In genomic region chr3:43544277-43544676, GRCh38 we compare ENCODE assay signal across 8 cellular contexts.
A peak's percentile ranks its signal among the peaks of the same experiment; 100 is the strongest.
DNase-seq lines count a peak whose midpoint lies in the region; ATAC-seq and TF ChIP-seq lines count a peak whose summit lies in the region.
"Not testable (repeated sequence)": the region's sequence is repeated elsewhere in the genome, so short reads cannot be mapped to it uniquely, and the experiment has no call there.

No MANE protein-coding gene starts in this region.

- not testable (repeated sequence) for H3K9ac ChIP-seq in mammary epithelial cell (ENCODE audit: insufficient read depth, low read length)

- dilution Hi-C loops in mammary epithelial cell (cut with HindIII; ENCODE audit: low sequenced_read_pairs) = not testable (repeated sequence)

- in situ Hi-C loops in mammary epithelial cell (cut with MboI; ENCODE audit: low sequenced_read_pairs in 2 of 2) = loop anchor here (25.0 kb wide), 2 partner anchors 643 to 668 kb away; no protein-coding TSS in a partner anchor

- not testable (repeated sequence) for H3K4me2 ChIP-seq in mammary epithelial cell (ENCODE audit: insufficient read depth, low read depth, low read length)

- not testable (repeated sequence) for H3K9me3 Mint-ChIP-seq in naive thymus-derived CD4-positive, alpha-beta T cell

- 96% methylated on average over 3 of the region's 3 CpGs for WGBS in mammary epithelial cell (ENCODE audit: low coverage, missing lambda C conversion rate)

- not testable (repeated sequence) for H3K79me2 ChIP-seq in mammary epithelial cell (ENCODE audit: insufficient read depth, low read length)

- not testable (repeated sequence) for H3K36me3 ChIP-seq in mammary epithelial cell (ENCODE audit: insufficient read depth, low read length); cardiac muscle cell; naive thymus-derived CD4-positive, alpha-beta T cell (ENCODE audit: control insufficient read depth in 2 of 3, insufficient read depth in 3 of 3, low read length in 3 of 3); upper lobe of right lung

- not testable (repeated sequence) for H3K9me3 ChIP-seq in mammary epithelial cell (replicated peaks; ENCODE audit: insufficient read depth, low read length); cardiac muscle cell (ENCODE audit: low read depth); naive thymus-derived CD4-positive, alpha-beta T cell (ENCODE audit: control insufficient read depth in 2 of 3, low read length in 3 of 3); upper lobe of right lung

- H2AFZ ChIP-seq in mammary epithelial cell (ENCODE audit: low read depth, low read length) = not testable (repeated sequence)

- not testable (repeated sequence) for H3K27ac Mint-ChIP-seq in naive thymus-derived CD4-positive, alpha-beta T cell

- not testable (repeated sequence) for H3K27ac ChIP-seq in mammary epithelial cell (ENCODE audit: insufficient read depth, low read depth, low read length); cardiac muscle cell; naive thymus-derived CD4-positive, alpha-beta T cell (ENCODE audit: low read depth, low read length); upper lobe of right lung

- CTCF ChIA-PET in mammary epithelial cell (lab: Charles Lee; ENCODE audit: low non-redundant PET) = interaction anchor here (0.9 kb wide), 1 partner anchor 662 kb away, joined by 5 read pairs; no protein-coding TSS in a partner anchor
- CTCF ChIA-PET in naive thymus-derived CD4-positive, alpha-beta T cell (lab: Charles Lee) = interaction anchor here (0.6 to 1.5 kb wide), 4 partner anchors 9 to 950 kb away, joined by 3 to 5 read pairs (median 3); no protein-coding TSS in a partner anchor

- H3K4me1 ChIP-seq in mammary epithelial cell (ENCODE audit: insufficient read depth, low read length); cardiac muscle cell (ENCODE audit: low read depth); naive thymus-derived CD4-positive, alpha-beta T cell (ENCODE audit: control insufficient read depth in 2 of 2, insufficient read depth in 2 of 2, low read length in 2 of 2); upper lobe of right lung: not testable (repeated sequence)

- ATAC-seq in HG03354 (IDR thresholded peaks at IDR 0.05; ENCODE audit: poor library complexity, severe bottlenecking, unreplicated experiment) (peak; percentile 49), upper lobe of right lung (peak; percentile 72)
- peak; percentile 66 for ATAC-seq in naive thymus-derived CD4-positive, alpha-beta T cell

- peaks cover 0 to 12% (median 7%) of the 10 kb centered on the region in 5 donors for H3K36me3 Mint-ChIP-seq in naive thymus-derived CD4-positive, alpha-beta T cell

- H3K4me3 Mint-ChIP-seq in naive thymus-derived CD4-positive, alpha-beta T cell = not testable (repeated sequence)

- H3K27me3 ChIP-seq in mammary epithelial cell (ENCODE audit: insufficient read depth, low read length); cardiac muscle cell; naive thymus-derived CD4-positive, alpha-beta T cell (ENCODE audit: control insufficient read depth in 2 of 2, insufficient read depth in 2 of 2, low read length in 2 of 2); upper lobe of right lung: not testable (repeated sequence)

- DNase-seq in DMS153 treated with DMSO at 0.1 percent for 48 hours (lab: John Stamatoyannopoulos, UW; ENCODE audit: unreplicated experiment) (peak; percentile 1), NCI-H2171 (lab: John Stamatoyannopoulos, UW) (peak; percentile 7), SK-N-DZ (ENCODE audit: low spot score) (peak; percentile 39), mammary epithelial cell (peak; percentile 25), cardiac muscle cell (ENCODE audit: low read depth in 1 of 2, low spot score in 1 of 2) (peak; percentile 60 to 70)
- peak in 7 of 9 donors; percentile 18 to 62 (median 50) for DNase-seq in naive thymus-derived CD4-positive, alpha-beta T cell
- DNase-seq in upper lobe of right lung = not testable (repeated sequence)

- H4K20me1 ChIP-seq in mammary epithelial cell (ENCODE audit: insufficient read depth, low read length) = not testable (repeated sequence)

- not testable (repeated sequence) for BruUV-seq in mammary epithelial cell (replicated peaks; lab: Mats Ljungman, UMichigan)

- H3K4me3 ChIP-seq in mammary epithelial cell (replicated peaks in 1 of 3; ENCODE audit: insufficient read depth in 1 of 3, low read depth in 2 of 3, low read length in 3 of 3); cardiac muscle cell; naive thymus-derived CD4-positive, alpha-beta T cell (ENCODE audit: low read length); upper lobe of right lung: not testable (repeated sequence)

- TF ChIP-seq CTCF in mammary epithelial cell (conservative IDR thresholded peaks at IDR 0.05 in 1 of 2, IDR thresholded peaks at IDR 0.05 in 1 of 2; ENCODE audit: extremely low read depth in 1 of 2, insufficient read depth in 1 of 2, low read depth in 1 of 2, low read length in 2 of 2) (peak; percentile 48 to 52), cardiac muscle cell (IDR thresholded peaks at IDR 0.05; ENCODE audit: low read depth, low read length) (peak; percentile 44), upper lobe of right lung (IDR thresholded peaks at IDR 0.05) (peak; percentile 64)

- H3K4me1 Mint-ChIP-seq in naive thymus-derived CD4-positive, alpha-beta T cell = not testable (repeated sequence)

- H3K27me3 Mint-ChIP-seq in naive thymus-derived CD4-positive, alpha-beta T cell = not testable (repeated sequence)

- POLR2A ChIA-PET in naive thymus-derived CD4-positive, alpha-beta T cell (lab: Charles Lee) = interaction anchor here (0.6 kb wide), 1 partner anchor 218 kb away, joined by 3 read pairs; no protein-coding TSS in a partner anchor

- intact Hi-C loops in mammary epithelial cell (cut with micrococcal nuclease) = loop anchor here (1.0 to 5.0 kb wide), 6 partner anchors 95 to 654 kb away; partner anchors contain the start of gene ABHD5
- intact Hi-C loops in naive thymus-derived CD4-positive, alpha-beta T cell (cut with micrococcal nuclease) = loop anchor here (1.0 to 5.0 kb wide), 10 partner anchors 94 to 1368 kb away; partner anchors contain the start of gene ABHD5 (in 1 of the 2)
- intact Hi-C loops in upper lobe of right lung (cut with DNase I) = not testable (repeated sequence)
